22 cellular contexts compared by ENCODE assay signal in the genomic region with DNA sequence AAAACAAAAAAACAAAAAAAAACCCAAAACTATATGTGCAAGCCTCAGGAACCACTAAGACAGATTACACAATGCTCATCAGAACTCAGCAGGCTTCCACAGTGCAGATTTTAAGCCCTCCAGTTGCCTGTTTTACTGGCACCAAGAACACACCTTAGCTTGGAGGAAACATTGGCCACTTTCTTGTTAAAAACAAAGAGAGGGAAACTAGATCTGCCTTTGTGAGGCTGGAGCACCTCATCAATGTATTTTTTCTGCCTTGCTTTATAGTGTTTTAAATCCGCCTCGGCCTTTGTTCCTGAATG.
DNase-seq lines count a peak whose midpoint lies in the region; ATAC-seq and TF ChIP-seq lines count a peak whose summit lies in the region.
"Had no signal": no experiment of that assay in that cellular context is flagged by ENCODE, and none has a peak within 500 bp of the region (broad histone marks: within the 10 kb centered on the region; RNA-seq: fewer than 3 reads in every experiment).

No MANE protein-coding gene starts in this region.

- H3K36me3 ChIP-seq in mucosa of descending colon (ENCODE audit: low read depth): no peaks in the 10 kb centered on the region
- H3K36me3 ChIP-seq in thyroid gland: no peaks in the 10 kb centered on the region
- H3K36me3 ChIP-seq: gastroesophageal sphincter, HAP-1 had no signal

- peak overlapping the region; percentile 86 to 95 (median 87) for H3K27ac ChIP-seq in thyroid gland
- H3K27ac ChIP-seq: gastroesophageal sphincter had no signal

- intact Hi-C loops in mucosa of descending colon (cut with DNase I, micrococcal nuclease) (no loop called here), thyroid gland (cut with DNase I) (no loop called here)

- no peaks in the 10 kb centered on the region for H3K36me3 Mint-ChIP-seq in activated CD8-positive, alpha-beta T cell treated with anti-CD3 and anti-CD28 coated beads, Interleukin-2, amount 10 ng/mL, durations not matched to agents 7 days and 5 days (ENCODE audit: low read depth)
- H3K36me3 Mint-ChIP-seq: activated naive CD4-positive, alpha-beta T cell treated with anti-CD3 and anti-CD28 coated beads, Interleukin-2, amount 50 U/mL, for 72 hours; natural killer cell had no signal

- no peaks in the 10 kb centered on the region for H3K27me3 Mint-ChIP-seq in activated CD8-positive, alpha-beta T cell treated with anti-CD3 and anti-CD28 coated beads, Interleukin-2, amount 10 ng/mL, durations not matched to agents 7 days and 5 days (ENCODE audit: low read depth)
- H3K27me3 Mint-ChIP-seq: memory B cell had no signal

- no peaks in the 10 kb centered on the region for H3K9me3 Mint-ChIP-seq in activated CD8-positive, alpha-beta T cell treated with anti-CD3 and anti-CD28 coated beads, Interleukin-2, amount 10 ng/mL, durations not matched to agents 7 days and 5 days (ENCODE audit: insufficient read depth)
- H3K9me3 Mint-ChIP-seq: activated naive CD4-positive, alpha-beta T cell treated with anti-CD3 and anti-CD28 coated beads, Interleukin-2, amount 50 U/mL, for 72 hours; memory B cell; natural killer cell; T-helper 1 cell treated with Interleukin-12 subunit alpha and Interleukin-12 subunit beta and Interleukin-4 antibody, amounts not matched to agents 30 μg/mL and 1 μg/mL, for 36 hours had no signal

- DNase-seq in NCI-H1092 treated with DMSO at 0.1 percent for 48 hours (lab: John Stamatoyannopoulos, UW) (peak; percentile 27), NCI-H1092 (lab: John Stamatoyannopoulos, UW) (no peak), choroid plexus epithelial cell (ENCODE audit: low read depth) (peak; percentile 7), mucosa of descending colon (no peak), thyroid gland (no peak), NCI-H2081 (lab: John Stamatoyannopoulos, UW) (no peak), NCI-H1417 (lab: John Stamatoyannopoulos, UW) (no peak)
- no peak for DNase-seq in activated CD8-positive, alpha-beta T cell treated with anti-CD3 and anti-CD28 coated beads, Interleukin-2, amount 10 ng/mL, durations not matched to agents 7 days and 5 days
- DNase-seq: 8988T; activated T-cell treated with anti-CD3 and anti-CD28 coated beads, Interleukin-2, amount 50 U/mL, for 48 hours; cerebellar nuclear complex; effector memory CD4-positive, alpha-beta T cell; kidney glomerular epithelial cell; natural killer cell; NCI-H1436; NCI-H526 had no signal

- H3K9me3 ChIP-seq in mucosa of descending colon: no peaks in the 10 kb centered on the region
- no peaks in the 10 kb centered on the region for H3K9me3 ChIP-seq in thyroid gland
- H3K9me3 ChIP-seq: gastroesophageal sphincter, HAP-1 had no signal

- H3K4me1 Mint-ChIP-seq in activated CD8-positive, alpha-beta T cell treated with anti-CD3 and anti-CD28 coated beads, Interleukin-2, amount 10 ng/mL, durations not matched to agents 7 days and 5 days (ENCODE audit: low read depth): peaks cover 6% of the 10 kb centered on the region
- H3K4me1 Mint-ChIP-seq: memory B cell, natural killer cell had no signal

- no peaks in the 10 kb centered on the region for H3K27me3 ChIP-seq in thyroid gland
- H3K27me3 ChIP-seq: gastroesophageal sphincter had no signal

- H3K27ac Mint-ChIP-seq in activated CD8-positive, alpha-beta T cell treated with anti-CD3 and anti-CD28 coated beads, Interleukin-2, amount 10 ng/mL, durations not matched to agents 7 days and 5 days: no peak overlapping the region
- H3K27ac Mint-ChIP-seq: activated naive CD4-positive, alpha-beta T cell treated with anti-CD3 and anti-CD28 coated beads, Interleukin-2, amount 50 U/mL, for 72 hours; memory B cell; natural killer cell; T-helper 1 cell treated with Interleukin-12 subunit alpha and Interleukin-12 subunit beta and Interleukin-4 antibody, amounts not matched to agents 30 μg/mL and 1 μg/mL, for 36 hours had no signal

- CTCF ChIA-PET in activated CD8-positive, alpha-beta T cell treated with anti-CD3 and anti-CD28 coated beads, Interleukin-2, amount 10 ng/mL, durations not matched to agents 7 days and 5 days (lab: Charles Lee): no interaction called here

- H3K4me3 Mint-ChIP-seq in activated CD8-positive, alpha-beta T cell treated with anti-CD3 and anti-CD28 coated beads, Interleukin-2, amount 10 ng/mL, durations not matched to agents 7 days and 5 days: no peak overlapping the region
- H3K4me3 Mint-ChIP-seq: memory B cell; natural killer cell; T-helper 1 cell treated with Interleukin-12 subunit alpha and Interleukin-12 subunit beta and Interleukin-4 antibody, amounts not matched to agents 30 μg/mL and 1 μg/mL, for 36 hours had no signal

- peak; percentile 34 for ATAC-seq in mucosa of descending colon
- no peak for ATAC-seq in activated CD8-positive, alpha-beta T cell treated with anti-CD3 and anti-CD28 coated beads, Interleukin-2, amount 10 ng/mL, durations not matched to agents 7 days and 5 days
- ATAC-seq: activated naive CD4-positive, alpha-beta T cell treated with anti-CD3 and anti-CD28 coated beads, Interleukin-2, amount 50 U/mL, for 72 hours; esophagus mucosa; gastroesophageal sphincter; natural killer cell had no signal

- 74 to 81% methylated on average over 2 of the region's 2 CpGs for WGBS in thyroid gland, 2 donors

- H3K4me1 ChIP-seq in mucosa of descending colon (ENCODE audit: low read depth): peaks cover 5% of the 10 kb centered on the region
- peaks cover 10 to 21% of the 10 kb centered on the region in 2 donors for H3K4me1 ChIP-seq in thyroid gland
- H3K4me1 ChIP-seq: gastroesophageal sphincter, HAP-1 had no signal

- TF ChIP-seq POLR2A in thyroid gland (IDR thresholded peaks at IDR 0.05): no peak

- POLR2A ChIA-PET in activated CD8-positive, alpha-beta T cell treated with anti-CD3 and anti-CD28 coated beads, Interleukin-2, amount 10 ng/mL, durations not matched to agents 7 days and 5 days (lab: Charles Lee): no interaction called here

- H3K4me3 ChIP-seq in choroid plexus epithelial cell (ENCODE audit: low read depth, low read length) (no peak overlapping the region), mucosa of descending colon (no peak overlapping the region), thyroid gland (replicated peaks in 1 of 3) (no peak overlapping the region)
- H3K4me3 ChIP-seq: gastroesophageal sphincter, HAP-1 had no signal

- TF ChIP-seq CTCF in choroid plexus epithelial cell (conservative IDR thresholded peaks at IDR 0.05; ENCODE audit: low read depth, low read length) (no peak), mucosa of descending colon (IDR thresholded peaks at IDR 0.05) (no peak), thyroid gland (IDR thresholded peaks at IDR 0.05) (no peak)

Comparison
In these comparisons a context has a peak if more than half of its experiments do, and no peak if none do; other contexts are left out.
1. DNase-seq: peak in NCI-H1092 treated with DMSO at 0.1 percent for 48 hours (single experiment) and choroid plexus epithelial cell (single experiment); none in NCI-H1092 (single experiment), mucosa of descending colon (0 of 3), thyroid gland (0 of 2), NCI-H2081 (0 of 2), activated CD8-positive, alpha-beta T cell treated with anti-CD3 and anti-CD28 coated beads, Interleukin-2, amount 10 ng/mL, durations not matched to agents 7 days and 5 days (single experiment) and NCI-H1417 (0 of 3).